Comparison of ENCODE assay signal across 22 cellular contexts in the genomic region with DNA sequence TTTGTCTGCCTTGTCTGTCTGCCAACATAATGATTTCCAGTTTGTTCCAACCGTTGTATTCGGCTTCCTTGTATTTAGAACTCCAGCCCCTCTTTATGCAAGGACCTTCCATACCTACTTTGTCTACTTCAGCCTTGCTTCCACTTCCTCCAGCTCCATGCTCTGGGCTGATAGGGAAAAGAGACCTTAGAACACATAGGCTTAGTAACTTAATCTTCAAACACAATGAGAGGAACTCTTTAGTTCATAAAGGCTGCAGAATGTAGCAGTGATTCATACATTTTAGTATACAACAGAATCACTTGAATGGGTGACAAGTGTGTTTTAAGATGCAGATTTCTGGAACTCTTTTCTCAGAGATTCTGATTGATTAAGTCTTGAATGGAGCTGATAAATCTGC.
"Had no signal": no experiment of that assay in that cellular context is flagged by ENCODE, and none has a peak within 500 bp of the region (broad histone marks: within the 10 kb centered on the region; RNA-seq: fewer than 3 reads in every experiment).

No MANE protein-coding gene starts in this region.

- H3K36me3 ChIP-seq: adrenal gland, WERI-Rb-1 had no signal

- H2AFZ ChIP-seq: PC-9 had no signal

- ATAC-seq: activated CD4-positive, alpha-beta T cell treated with anti-CD3 and anti-CD28 coated beads for 36 hours; Right ventricle myocardium inferior; T-cell had no signal

- H3K4me1 ChIP-seq: adrenal gland had no signal

- H3K4me2 ChIP-seq: PC-9 had no signal

- H3K9me3 ChIP-seq: adrenal gland had no signal

- H3K4me3 Mint-ChIP-seq: activated CD4-positive, alpha-beta memory T cell treated with anti-CD3 and anti-CD28 coated beads, Interleukin-2, amount 10 ng/mL, durations not matched to agents 7 days and 5 days; activated CD4-positive, alpha-beta T cell treated with anti-CD3 and anti-CD28 coated beads for 36 hours; activated naive CD8-positive, alpha-beta T cell treated with anti-CD3 and anti-CD28 coated beads, Interleukin-2, amount 10 ng/mL, durations not matched to agents 7 days and 5 days; T-cell had no signal

- H3K27me3 Mint-ChIP-seq: activated CD4-positive, alpha-beta T cell treated with anti-CD3 and anti-CD28 coated beads for 36 hours; activated naive CD8-positive, alpha-beta T cell treated with anti-CD3 and anti-CD28 coated beads, Interleukin-2, amount 10 ng/mL, durations not matched to agents 7 days and 5 days; T-cell had no signal

- H3K36me3 Mint-ChIP-seq: T-cell had no signal

- H3K4me3 ChIP-seq: adrenal gland, PC-9, SK-N-MC had no signal

- H3K27ac ChIP-seq: adrenal gland, PC-9, SK-N-MC, WERI-Rb-1 had no signal

- H3K27me3 ChIP-seq: adrenal gland had no signal

- H3K27ac Mint-ChIP-seq: activated CD4-positive, alpha-beta memory T cell treated with anti-CD3 and anti-CD28 coated beads, Interleukin-2, amount 10 ng/mL, durations not matched to agents 7 days and 5 days; activated CD4-positive, alpha-beta T cell treated with anti-CD3 and anti-CD28 coated beads for 36 hours; activated naive CD8-positive, alpha-beta T cell treated with anti-CD3 and anti-CD28 coated beads, Interleukin-2, amount 10 ng/mL, durations not matched to agents 7 days and 5 days; T-cell had no signal

- DNase-seq: activated CD4-positive, alpha-beta memory T cell treated with anti-CD3 and anti-CD28 coated beads, Interleukin-2, amount 10 ng/mL, durations not matched to agents 7 days and 5 days; activated CD4-positive, alpha-beta T cell treated with anti-CD3 and anti-CD28 coated beads for 36 hours; activated CD4-positive, alpha-beta T cell treated with anti-CD3 and anti-CD28 coated beads, Interleukin-2, amount 50 U/mL, for 1 hour; activated naive CD4-positive, alpha-beta T cell treated with anti-CD3 and anti-CD28 coated beads, Interleukin-2, amount 50 U/mL, for 16 hours; activated naive CD8-positive, alpha-beta T cell treated with anti-CD3 and anti-CD28 coated beads, Interleukin-2, amount 10 ng/mL, durations not matched to agents 7 days and 5 days; adrenal gland; anterior cingulate cortex; cerebellar nuclear complex; Karpas-422; MM.1S; NCI-H1105; NCI-H1436; NCI-H1694 treated with DMSO at 0.1 percent for 48 hours; NCI-H2029 treated with DMSO at 0.1 percent for 48 hours; NCI-H345; NCI-H510A treated with DMSO at 0.1 percent for 48 hours; NCI-H69; PC-9; T-cell; WERI-Rb-1 had no signal
